In genomic region chr10:23448802-23449570, GRCh38 we compare ENCODE assay signal across 8 cellular contexts. TPM values are rescaled to one million over a fixed set of nuclear protein-coding genes. Genes with fewer than 3 reads are reported as not detected.
DNase-seq lines count a peak whose midpoint lies in the region; ATAC-seq and TF ChIP-seq lines count a peak whose summit lies in the region.

No MANE protein-coding gene starts in this region.

- H3K27ac ChIP-seq in esophagus squamous epithelium (no peak overlapping the region), suprapubic skin (no peak overlapping the region)

- intact Hi-C loops in esophagus squamous epithelium (cut with DNase I): no loop called here

- H3K4me1 ChIP-seq in esophagus squamous epithelium: peaks cover 0 to 33% (median 3%) of the 10 kb centered on the region in 3 donors
- peaks cover 15% of the 10 kb centered on the region for H3K4me1 ChIP-seq in suprapubic skin

- H3K9me3 ChIP-seq in esophagus squamous epithelium (no peaks in the 10 kb centered on the region), suprapubic skin (no peaks in the 10 kb centered on the region)

- H3K36me3 ChIP-seq in esophagus squamous epithelium (peaks cover 0 to 17% (median 0%) of the 10 kb centered on the region in 3 donors), suprapubic skin (no peaks in the 10 kb centered on the region)

- H3K4me1 Mint-ChIP-seq in IgD-negative memory B cell: peaks cover 30 to 47% (median 36%) of the 10 kb centered on the region in 3 donors
- H3K4me1 Mint-ChIP-seq in glutamatergic neuron (ENCODE audit: low read depth, unreplicated experiment): no peaks in the 10 kb centered on the region

- TF ChIP-seq POLR2A in esophagus squamous epithelium (IDR thresholded peaks at IDR 0.05): no peak
- TF ChIP-seq POLR2A in suprapubic skin (IDR thresholded peaks at IDR 0.05): no peak

- TF ChIP-seq EP300 in suprapubic skin (IDR thresholded peaks at IDR 0.05): no peak

- DNase-seq in GM13977 (ENCODE audit: low spot score) (peak; percentile 73), fibroblast of the aortic adventitia (ENCODE audit: low read depth) (peak; percentile 26), glutamatergic neuron (no peak), DMS 273 (lab: John Stamatoyannopoulos, UW; ENCODE audit: unreplicated experiment) (no peak), esophagus squamous epithelium (lab: John Stamatoyannopoulos, UW) (no peak), suprapubic skin (ENCODE audit: low spot score in 2 of 2) (no peak)

- 79 to 81% methylated on average over 7 of the region's 7 CpGs for WGBS in esophagus squamous epithelium, 2 donors
- WGBS in suprapubic skin: 82% methylated on average over 7 of the region's 7 CpGs

- TF ChIP-seq CTCF in GM13977 (IDR thresholded peaks at IDR 0.05; ENCODE audit: extremely low read depth, insufficient read depth, missing control alignments) (no peak), fibroblast of the aortic adventitia (IDR thresholded peaks at IDR 0.05; ENCODE audit: insufficient read depth, low read length) (no peak), glutamatergic neuron (IDR thresholded peaks at IDR 0.05; ENCODE audit: partially characterized antibody, unreplicated experiment) (no peak), esophagus squamous epithelium (IDR thresholded peaks at IDR 0.05) (no peak), suprapubic skin (IDR thresholded peaks at IDR 0.05) (no peak)

- peak; percentile 97 for ATAC-seq in GM21576 (IDR thresholded peaks at IDR 0.05; ENCODE audit: unreplicated experiment)

- no peak overlapping the region for H3K4me3 ChIP-seq in fibroblast of the aortic adventitia (ENCODE audit: low read depth, low read length)
- H3K4me3 ChIP-seq in esophagus squamous epithelium: no peak overlapping the region
- H3K4me3 ChIP-seq in suprapubic skin: no peak overlapping the region

- H3K27me3 ChIP-seq in esophagus squamous epithelium: no peaks in the 10 kb centered on the region
- no peaks in the 10 kb centered on the region for H3K27me3 ChIP-seq in suprapubic skin

- no peaks in the 10 kb centered on the region for H3K27me3 Mint-ChIP-seq in IgD-negative memory B cell
- H3K27me3 Mint-ChIP-seq in glutamatergic neuron (ENCODE audit: unreplicated experiment): no peaks in the 10 kb centered on the region

- H3K9me3 Mint-ChIP-seq in IgD-negative memory B cell (no peaks in the 10 kb centered on the region), glutamatergic neuron (ENCODE audit: unreplicated experiment) (no peaks in the 10 kb centered on the region)

- H3K4me3 Mint-ChIP-seq in IgD-negative memory B cell (peak overlapping the region; percentile 46 to 83 (median 65)), glutamatergic neuron (ENCODE audit: unreplicated experiment) (no peak overlapping the region)

- in situ Hi-C loops in GM13977 (cut with MboI; ENCODE audit: low pct_unique_long_range_greater_than_20kb, low sequenced_read_pairs, unreplicated experiment): no loop called here

- H3K27ac Mint-ChIP-seq in IgD-negative memory B cell: peak overlapping the region; percentile 63 to 98 (median 94)
- no peak overlapping the region for H3K27ac Mint-ChIP-seq in glutamatergic neuron (ENCODE audit: unreplicated experiment)

- H3K36me3 Mint-ChIP-seq in IgD-negative memory B cell (peaks cover 1% of the 10 kb centered on the region), glutamatergic neuron (ENCODE audit: unreplicated experiment) (no peaks in the 10 kb centered on the region)

RNA-seq across cellular contexts. Expression of gene OTUD1, which starts 10.1 kb away (rescaled TPM):
- polyA plus RNA-seq in IgD-negative memory B cell: 16.4 TPM
- total RNA-seq in fibroblast of the aortic adventitia (ENCODE audit: low replicate concordance) (6.1 and 8.0 TPM in 2 replicates), glutamatergic neuron (ENCODE audit: unreplicated experiment) (1.8 TPM), esophagus squamous epithelium (10 to 100 TPM in 1 of 4 donors, 1 to 10 TPM in 3; 4.3 to 10.1 (median 6.4) TPM), suprapubic skin (10 to 100 TPM; 23.1 to 34.9 (median 26.0) TPM)

Comparison
In these comparisons a context has a peak if more than half of its experiments do, and no peak if none do; other contexts are left out.
1. DNase-seq: peak in GM13977 (single experiment) and fibroblast of the aortic adventitia (single experiment); none in glutamatergic neuron (single experiment), DMS 273 (single experiment), esophagus squamous epithelium (single experiment) and suprapubic skin (0 of 2).